ENCODE assay signal across 9 cellular contexts in the genomic region with DNA sequence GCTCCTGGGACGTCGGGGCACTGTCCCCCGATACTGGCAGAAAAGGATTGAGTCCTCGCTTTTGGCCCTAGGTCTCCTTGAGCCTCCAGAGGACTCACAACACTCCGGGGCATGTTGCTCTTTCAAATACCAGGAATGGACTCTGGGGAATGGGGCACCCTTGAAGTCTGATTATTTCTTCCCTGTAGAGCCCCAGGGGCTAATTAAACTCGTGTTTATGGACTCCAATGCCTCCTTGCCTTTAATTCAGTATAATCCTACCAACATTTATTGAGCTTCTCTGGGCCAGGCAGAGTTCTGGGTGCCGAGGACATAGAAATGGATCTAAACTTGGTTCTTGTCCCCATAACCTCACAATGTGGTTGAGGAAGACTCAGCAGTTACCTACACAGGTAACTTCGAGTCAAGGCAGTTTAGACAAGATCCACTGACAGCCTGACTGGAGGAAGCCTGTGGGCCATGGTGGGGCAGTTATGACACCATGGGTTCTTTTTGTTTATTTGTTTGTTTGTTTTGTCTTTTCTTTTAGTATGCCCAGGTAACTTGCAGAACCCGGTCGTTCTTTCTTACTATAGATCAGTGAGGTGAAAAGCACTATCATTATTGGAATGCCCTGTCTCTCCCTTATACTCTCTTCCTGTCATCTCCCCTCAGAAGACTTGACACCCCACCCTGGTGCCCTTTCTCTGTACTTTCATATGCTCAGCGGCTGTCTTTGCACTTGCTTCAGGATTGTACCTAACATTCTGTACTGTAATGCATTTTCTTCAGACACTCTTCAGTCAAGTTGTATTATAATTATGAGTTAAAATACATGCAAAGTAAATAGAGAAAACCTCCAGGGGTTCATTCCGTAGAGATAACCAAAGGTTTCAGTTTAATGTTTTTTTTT. TPM values are rescaled to one million over a fixed set of nuclear protein-coding genes. Genes with fewer than 3 reads are reported as not detected.
DNase-seq lines count a peak whose midpoint lies in the region; ATAC-seq, FAIRE-seq and TF ChIP-seq lines count a peak whose summit lies in the region.
"Had no signal": no experiment of that assay in that cellular context is flagged by ENCODE, and none has a peak within 500 bp of the region (broad histone marks: within the 10 kb centered on the region; RNA-seq: fewer than 3 reads in every experiment).

No MANE protein-coding gene starts in this region.

- in situ Hi-C loops in GM13977 (cut with MboI; ENCODE audit: low pct_unique_long_range_greater_than_20kb, low sequenced_read_pairs, unreplicated experiment) = no loop called here

- BruUV-seq in endothelial cell of umbilical vein (replicated peaks; lab: Mats Ljungman, UMichigan) = no TSS peak

- peak; percentile 6 for ATAC-seq in HG02885 (IDR thresholded peaks at IDR 0.05; ENCODE audit: poor library complexity, unreplicated experiment)
- ATAC-seq in natural killer cell = peak in 2 of 3 donors; percentile 6 to 22
- no peak for ATAC-seq in HG02763 (IDR thresholded peaks at IDR 0.05; ENCODE audit: unreplicated experiment)

- no peak for TF ChIP-seq POLR2A in endothelial cell of umbilical vein (IDR thresholded peaks at IDR 0.05; ENCODE audit: low read depth, low read length)

- peak overlapping the region; percentile 95 for H3K4me3 Mint-ChIP-seq in natural killer cell

- peaks cover 65% of the 10 kb centered on the region for H3K79me2 ChIP-seq in endothelial cell of umbilical vein (ENCODE audit: control insufficient read depth, insufficient read depth, low read length)

- CTCF ChIA-PET in endothelial cell of umbilical vein (lab: Charles Lee) = interaction anchor here (1.2 to 5.4 kb wide), 16 partner anchors 12 to 213 kb away, joined by 3 to 140 read pairs (median 8); a partner anchor contains a TSS

- peaks cover 68% of the 10 kb centered on the region for H3K4me1 ChIP-seq in endothelial cell of umbilical vein (ENCODE audit: control insufficient read depth, extremely low read depth, insufficient read depth, low read length)

- H3K36me3 ChIP-seq in endothelial cell of umbilical vein (ENCODE audit: control insufficient read depth in 2 of 2, extremely low read depth in 1 of 2, insufficient read depth in 2 of 2, low read length in 2 of 2) = peaks cover 5 to 9% of the 10 kb centered on the region in 2 experiments

- FAIRE-seq in endothelial cell of umbilical vein (lab: Jason Lieb, UNC) = peak; percentile 55

- no peaks in the 10 kb centered on the region for H3K27me3 ChIP-seq in endothelial cell of umbilical vein (ENCODE audit: control insufficient read depth in 2 of 2, insufficient read depth in 2 of 2, low read length in 2 of 2)

- no peak overlapping the region for H2AFZ ChIP-seq in endothelial cell of umbilical vein (ENCODE audit: low read depth, low read length)

- peak overlapping the region; percentile 99 for H3K4me2 ChIP-seq in endothelial cell of umbilical vein (ENCODE audit: insufficient read depth, low read length)

- H3K9me3 ChIP-seq in endothelial cell of umbilical vein (replicated peaks; ENCODE audit: control insufficient read depth, insufficient read depth, low read length) = no peaks in the 10 kb centered on the region

- H3K9me1 ChIP-seq in endothelial cell of umbilical vein (replicated peaks; ENCODE audit: control insufficient read depth, extremely low read depth, insufficient read depth, low read length) = no peaks in the 10 kb centered on the region

- H3K27me3 Mint-ChIP-seq in natural killer cell (ENCODE audit: low read depth in 2 of 2) = no peaks in the 10 kb centered on the region

- TF ChIP-seq CTCF in endothelial cell of umbilical vein (IDR thresholded peaks at IDR 0.05; ENCODE audit: extremely low read depth in 1 of 2, insufficient read depth in 1 of 2, low read depth in 1 of 2, low read length in 2 of 2) = no peak
- TF ChIP-seq CTCF in natural killer cell (IDR thresholded peaks at IDR 0.05) = no peak
- no peak for TF ChIP-seq CTCF in GM13977 (IDR thresholded peaks at IDR 0.05; ENCODE audit: extremely low read depth, insufficient read depth, missing control alignments)

- dilution Hi-C loops in endothelial cell of umbilical vein (cut with MboI; ENCODE audit: extremely low pct_ligation_motif_present, low sequenced_read_pairs) = no loop called here

- POLR2A ChIA-PET in endothelial cell of umbilical vein (lab: Charles Lee) = interaction anchor here (1.3 to 2.3 kb wide), 4 partner anchors 9 to 39 kb away, joined by 3 to 11 read pairs (median 4); no protein-coding TSS in a partner anchor

- H3K4me3 ChIP-seq in endothelial cell of umbilical vein (replicated peaks in 1 of 3; ENCODE audit: insufficient read depth in 1 of 3, low read depth in 1 of 3, low read length in 3 of 3) = peak overlapping the region; percentile 77 to 99 (median 77)

- intact Hi-C loops in endothelial cell of umbilical vein (cut with micrococcal nuclease) (loop anchor here (1.0 to 5.0 kb wide), 6 partner anchors 11 to 407 kb away; no protein-coding TSS in a partner anchor), natural killer cell (cut with micrococcal nuclease) (loop anchor here (5.0 kb wide), 2 partner anchors 307 to 407 kb away; a partner anchor contains a TSS)

- peak; percentile 92 for DNase-seq in DMS 273 (lab: John Stamatoyannopoulos, UW; ENCODE audit: unreplicated experiment)
- DNase-seq in DMS 273 treated with DMSO at 0.1 percent for 48 hours (lab: John Stamatoyannopoulos, UW) = no peak
- DNase-seq in SW 1271 (lab: John Stamatoyannopoulos, UW) = peak; percentile 30 to 76
- DNase-seq in endothelial cell of umbilical vein (ENCODE audit: low read depth, low spot score) = peak; percentile 68
- DNase-seq in natural killer cell = no peak
- DNase-seq in GM13977 (ENCODE audit: low spot score) = no peak

- H3K9ac ChIP-seq in endothelial cell of umbilical vein (replicated peaks; ENCODE audit: extremely low read depth, insufficient read depth, low read length) = peak overlapping the region; percentile 95

- peak overlapping the region; percentile 88 for H3K27ac ChIP-seq in endothelial cell of umbilical vein (ENCODE audit: insufficient read depth, low read depth, low read length)
- H3K27ac ChIP-seq: 22Rv1 had no signal

- H3K36me3 Mint-ChIP-seq in natural killer cell = peaks cover 21% of the 10 kb centered on the region

- peaks cover 85 to 86% of the 10 kb centered on the region in 2 donors for H3K4me1 Mint-ChIP-seq in natural killer cell

- H3K9me3 Mint-ChIP-seq in natural killer cell = peaks cover 0 to 3% of the 10 kb centered on the region in 2 donors

- no peaks in the 10 kb centered on the region for H4K20me1 ChIP-seq in endothelial cell of umbilical vein (replicated peaks; ENCODE audit: control insufficient read depth, extremely low read depth, insufficient read depth, low read length)

- H3K27ac Mint-ChIP-seq in natural killer cell = peak overlapping the region; percentile 93 to 100

TF ChIP-seq in endothelial cell of umbilical vein, 7 proteins besides CTCF, POLR2A, EP300 and RAD21:
- TF ChIP-seq GATA2 (IDR thresholded peaks at IDR 0.05; ENCODE audit: insufficient read depth, insufficient read length, low read depth, low read length) (no peak), FOS (IDR thresholded peaks at IDR 0.05; ENCODE audit: borderline replicate concordance, insufficient read depth, low read length) (no peak), POLR2AphosphoS5 (IDR thresholded peaks at IDR 0.05; ENCODE audit: insufficient read depth, low read depth, low read length) (no peak), JUN (IDR thresholded peaks at IDR 0.05; ENCODE audit: borderline replicate concordance, insufficient read depth, insufficient read length, low read depth) (no peak), MYC (IDR thresholded peaks at IDR 0.05; ENCODE audit: low read depth, low read length) (no peak), EZH2 (IDR thresholded peaks at IDR 0.05; ENCODE audit: borderline replicate concordance, low read depth, low read length, severe bottlenecking) (no peak)
- TF ChIP-seq, protein P1, sequence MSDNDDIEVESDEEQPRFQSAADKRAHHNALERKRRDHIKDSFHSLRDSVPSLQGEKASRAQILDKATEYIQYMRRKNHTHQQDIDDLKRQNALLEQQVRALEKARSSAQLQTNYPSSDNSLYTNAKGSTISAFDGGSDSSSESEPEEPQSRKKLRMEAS (IDR thresholded peaks at IDR 0.05; ENCODE audit: insufficient read depth, insufficient read length) = no peak

RNA-seq across cellular contexts. Expression of a gene that starts 3.2 kb away (rescaled TPM):
- total RNA-seq in endothelial cell of umbilical vein = 222 and 260 TPM in 2 replicates
- polyA plus RNA-seq in endothelial cell of umbilical vein = 85.5 and 104 TPM in 2 replicates
- polyA plus RNA-seq in endothelial cell of umbilical vein (2011; cell fraction: cytosol; rRNA removed) = 88.8 and 91.9 TPM in 2 replicates
- 323 and 358 TPM in 2 replicates for polyA plus RNA-seq in endothelial cell of umbilical vein (2011; cell fraction: nucleus; rRNA removed)
- polyA plus RNA-seq in endothelial cell of umbilical vein (2012) = 177 and 182 TPM in 2 replicates
- 353 and 362 TPM in 2 replicates for polyA minus RNA-seq in endothelial cell of umbilical vein
- 5.4 TPM for polyA minus RNA-seq in endothelial cell of umbilical vein (2011; cell fraction: cytosol; rRNA and poly(A)+ RNA removed)
- polyA minus RNA-seq in endothelial cell of umbilical vein (2011; cell fraction: nucleus; rRNA and poly(A)+ RNA removed) = 427 and 521 TPM in 2 replicates
- total RNA-seq in natural killer cell = 100 to 1,000 TPM; 415 to 542 (median 445) TPM

RNA-seq across cellular contexts. Expression of a gene that starts 47.4 kb away (rescaled TPM):
- total RNA-seq in endothelial cell of umbilical vein (96.7 and 101 TPM in 2 replicates), natural killer cell (10 to 100 TPM; 23.5 to 32.7 (median 30.7) TPM)
- polyA plus RNA-seq in endothelial cell of umbilical vein = 41.8 and 65.6 TPM in 2 replicates
- 73.5 and 94.3 TPM in 2 replicates for polyA plus RNA-seq in endothelial cell of umbilical vein (2011; cell fraction: cytosol; rRNA removed)
- polyA plus RNA-seq in endothelial cell of umbilical vein (2011; cell fraction: nucleus; rRNA removed) = 23.2 and 36.0 TPM in 2 replicates
- polyA plus RNA-seq in endothelial cell of umbilical vein (2012) = 106 and 132 TPM in 2 replicates
- 13.7 and 26.9 TPM in 2 replicates for polyA minus RNA-seq in endothelial cell of umbilical vein
- 12.1 TPM for polyA minus RNA-seq in endothelial cell of umbilical vein (2011; cell fraction: cytosol; rRNA and poly(A)+ RNA removed)
- polyA minus RNA-seq in endothelial cell of umbilical vein (2011; cell fraction: nucleus; rRNA and poly(A)+ RNA removed) = 5.7 and 5.8 TPM in 2 replicates

RNA-seq across cellular contexts. Expression of a gene that starts 47.7 kb away (rescaled TPM):
- total RNA-seq in endothelial cell of umbilical vein (20.3 and 21.2 TPM in 2 replicates), natural killer cell (10 to 100 TPM; 54.2 to 62.5 (median 60.1) TPM)
- polyA plus RNA-seq in endothelial cell of umbilical vein = 2.4 and 3.0 TPM in 2 replicates
- 2.2 and 2.4 TPM in 2 replicates for polyA plus RNA-seq in endothelial cell of umbilical vein (2011; cell fraction: cytosol; rRNA removed)
- 12.7 and 15.7 TPM in 2 replicates for polyA plus RNA-seq in endothelial cell of umbilical vein (2011; cell fraction: nucleus; rRNA removed)
- 5.3 and 6.0 TPM in 2 replicates for polyA plus RNA-seq in endothelial cell of umbilical vein (2012)
- 16.8 and 18.2 TPM in 2 replicates for polyA minus RNA-seq in endothelial cell of umbilical vein
- 5.9 TPM for polyA minus RNA-seq in endothelial cell of umbilical vein (2011; cell fraction: cytosol; rRNA and poly(A)+ RNA removed)
- 35.0 and 53.9 TPM in 2 replicates for polyA minus RNA-seq in endothelial cell of umbilical vein (2011; cell fraction: nucleus; rRNA and poly(A)+ RNA removed)

Comparison
In these comparisons a context has a peak if more than half of its experiments do, and no peak if none do; other contexts are left out.
1. DNase-seq: peak in DMS 273 (single experiment), SW 1271 (2 of 2) and endothelial cell of umbilical vein (single experiment); none in DMS 273 treated with DMSO at 0.1 percent for 48 hours (single experiment), natural killer cell (single experiment) and GM13977 (single experiment).